ENCODE assay signal across 11 cellular contexts in the genomic region with DNA sequence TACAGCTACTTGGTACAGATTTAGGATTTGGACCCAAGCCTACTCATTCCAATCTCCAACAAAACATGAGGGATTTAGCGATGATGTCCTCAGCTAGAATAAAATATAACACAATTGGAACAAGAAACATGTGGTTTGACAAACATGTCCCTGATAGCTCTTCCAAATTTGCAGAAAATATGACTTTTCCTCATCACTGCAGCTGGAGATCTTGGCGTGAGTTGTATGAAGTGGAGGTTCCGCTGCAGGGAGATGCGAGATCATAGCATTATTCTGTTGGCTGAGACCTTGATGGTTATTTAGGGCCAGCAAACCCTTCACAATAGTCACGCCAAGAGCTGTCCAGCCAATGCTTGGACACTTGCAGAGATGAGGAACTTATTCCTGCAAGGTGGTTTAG.
DNase-seq lines count a peak whose midpoint lies in the region; ATAC-seq and TF ChIP-seq lines count a peak whose summit lies in the region.
"Had no signal": no experiment of that assay in that cellular context is flagged by ENCODE, and none has a peak within 500 bp of the region (broad histone marks: within the 10 kb centered on the region; RNA-seq: fewer than 3 reads in every experiment).

No MANE protein-coding gene starts in this region.

- H3K9me3 Mint-ChIP-seq in nephron: peaks cover 9% of the 10 kb centered on the region
- H3K9me3 Mint-ChIP-seq in activated T-cell treated with anti-CD3 and anti-CD28 coated beads, Interleukin-2, amount 50 U/mL, for 4 hours: peaks cover 21% of the 10 kb centered on the region

- no peak overlapping the region for H3K4me3 ChIP-seq in heart right ventricle
- H3K4me3 ChIP-seq: BLaER1, HAP-1 had no signal

- peaks cover 17% of the 10 kb centered on the region for H3K27me3 Mint-ChIP-seq in nephron (ENCODE audit: low read depth)
- H3K27me3 Mint-ChIP-seq in activated T-cell treated with anti-CD3 and anti-CD28 coated beads, Interleukin-2, amount 50 U/mL, for 4 hours (ENCODE audit: low read depth): no peaks in the 10 kb centered on the region

- no peak overlapping the region for H3K4me3 Mint-ChIP-seq in nephron
- no peak overlapping the region for H3K4me3 Mint-ChIP-seq in activated T-cell treated with anti-CD3 and anti-CD28 coated beads, Interleukin-2, amount 50 U/mL, for 4 hours

- peak in 6 of 8 donors; percentile 53 to 87 (median 75) for ATAC-seq in heart right ventricle
- no peak for ATAC-seq in HG03469 (IDR thresholded peaks at IDR 0.05; ENCODE audit: unreplicated experiment)
- ATAC-seq in activated T-cell treated with anti-CD3 and anti-CD28 coated beads, Interleukin-2, amount 50 U/mL, for 4 hours: no peak

- H3K36me3 Mint-ChIP-seq in nephron (ENCODE audit: low read depth): no peaks in the 10 kb centered on the region
- H3K36me3 Mint-ChIP-seq in activated T-cell treated with anti-CD3 and anti-CD28 coated beads, Interleukin-2, amount 50 U/mL, for 4 hours (ENCODE audit: insufficient read depth): no peaks in the 10 kb centered on the region

- peaks cover 0 to 6% (median 0%) of the 10 kb centered on the region in 9 donors for H3K4me1 ChIP-seq in heart right ventricle
- H3K4me1 ChIP-seq: BLaER1, HAP-1 had no signal

- H3K27ac Mint-ChIP-seq in nephron: peak overlapping the region in 2 of 3 experiments; percentile 82 to 90

- DNase-seq in AG08395 (ENCODE audit: low spot score): peak; percentile 12
- DNase-seq in GM04503 (ENCODE audit: low read depth): peak; percentile 19
- DNase-seq in heart right ventricle: peak in 1 of 2 donors; percentile 23
- DNase-seq in NCI-H1048 (lab: John Stamatoyannopoulos, UW): no peak
- DNase-seq in activated T-cell treated with anti-CD3 and anti-CD28 coated beads, Interleukin-2, amount 50 U/mL, for 4 hours: no peak
- DNase-seq: DMS79, GOT3 had no signal

- no peaks in the 10 kb centered on the region for H3K36me3 ChIP-seq in heart right ventricle
- H3K36me3 ChIP-seq: BLaER1, HAP-1 had no signal

- WGBS in heart right ventricle, 2 donors: 75 to 89% methylated on average over 5 of the region's 5 CpGs

- TF ChIP-seq CTCF in heart right ventricle (IDR thresholded peaks at IDR 0.05): no peak
- TF ChIP-seq CTCF in nephron (IDR thresholded peaks at IDR 0.05; ENCODE audit: unreplicated experiment in 3 of 3): no peak

- peaks cover 25% of the 10 kb centered on the region for H3K4me1 Mint-ChIP-seq in nephron
- H3K4me1 Mint-ChIP-seq in activated T-cell treated with anti-CD3 and anti-CD28 coated beads, Interleukin-2, amount 50 U/mL, for 4 hours (ENCODE audit: low read depth): no peaks in the 10 kb centered on the region

- peaks cover 0 to 12% (median 0%) of the 10 kb centered on the region in 11 donors for H3K9me3 ChIP-seq in heart right ventricle
- H3K9me3 ChIP-seq: BLaER1, HAP-1 had no signal

- no peak overlapping the region for H3K27ac ChIP-seq in heart right ventricle
- H3K27ac ChIP-seq: BLaER1 had no signal

- intact Hi-C loops in heart right ventricle (cut with DNase I): no loop called here

- H3K27me3 ChIP-seq in heart right ventricle: peaks cover 0 to 4% (median 0%) of the 10 kb centered on the region in 7 donors
- H3K27me3 ChIP-seq: BLaER1 had no signal

Comparison
In these comparisons a context has a peak if more than half of its experiments do, and no peak if none do; other contexts are left out.
1. DNase-seq: peak in AG08395 (single experiment) and GM04503 (single experiment); none in NCI-H1048 (single experiment) and activated T-cell treated with anti-CD3 and anti-CD28 coated beads, Interleukin-2, amount 50 U/mL, for 4 hours (single experiment).
2. ATAC-seq: peak in heart right ventricle (6 of 8); none in HG03469 (single experiment) and activated T-cell treated with anti-CD3 and anti-CD28 coated beads, Interleukin-2, amount 50 U/mL, for 4 hours (0 of 2).